ENCODE assay signal across 8 cellular contexts in the genomic region with DNA sequence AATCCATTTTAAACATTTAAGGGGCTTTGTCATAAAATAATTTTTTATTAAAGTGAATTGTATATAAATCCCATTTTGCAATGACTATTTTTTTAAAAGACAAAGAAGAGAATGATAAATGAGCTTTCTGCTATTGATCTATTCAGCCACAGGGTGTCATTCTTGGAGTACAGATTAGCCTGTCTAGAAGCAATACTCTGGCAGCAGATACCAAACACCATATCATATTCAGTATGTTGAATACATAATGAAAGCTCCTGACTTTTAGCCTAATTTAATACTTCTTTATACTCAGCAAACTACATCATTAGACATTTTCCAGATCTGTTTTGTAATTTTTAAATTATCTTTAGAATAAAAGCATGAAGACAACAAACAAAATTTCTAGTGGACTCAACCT.
A peak's percentile ranks its signal among the peaks of the same experiment; 100 is the strongest.
DNase-seq lines count a peak whose midpoint lies in the region; ATAC-seq and TF ChIP-seq lines count a peak whose summit lies in the region.

No MANE protein-coding gene starts in this region.

- TF ChIP-seq CTCF in astrocyte of the spinal cord (IDR thresholded peaks at IDR 0.05; ENCODE audit: low read depth, low read length) (peak; percentile 49), kidney epithelial cell (IDR thresholded peaks at IDR 0.05; ENCODE audit: insufficient read depth, low read length, poor library complexity, severe bottlenecking) (peak; percentile 64)

- H3K4me3 ChIP-seq in astrocyte of the spinal cord (ENCODE audit: low read depth, low read length) (no peak overlapping the region), kidney epithelial cell (ENCODE audit: low read depth, low read length) (no peak overlapping the region)

- in situ Hi-C loops in astrocyte of the spinal cord (cut with HindIII; ENCODE audit: low sequenced_read_pairs) = no loop called here

- H3K36me3 ChIP-seq in kidney epithelial cell (ENCODE audit: control insufficient read depth, insufficient read depth, low read length) = no peaks in the 10 kb centered on the region

- ATAC-seq in HG03045 (IDR thresholded peaks at IDR 0.05; ENCODE audit: unreplicated experiment) = no peak

- H3K27me3 ChIP-seq in kidney epithelial cell (ENCODE audit: control insufficient read depth, insufficient read depth, low read length) = no peaks in the 10 kb centered on the region

- DNase-seq in Daoy (ENCODE audit: low read depth) = peak; percentile 47
- peak; percentile 20 for DNase-seq in NCI-H1417 treated with DMSO at 0.1 percent for 48 hours (lab: John Stamatoyannopoulos, UW)
- peak; percentile 80 for DNase-seq in astrocyte of the spinal cord (ENCODE audit: low read depth, low spot score)
- DNase-seq in kidney epithelial cell (ENCODE audit: low read depth) = peak; percentile 26
- DNase-seq in ecto neural progenitor cell (ENCODE audit: low spot score) = no peak
- no peak for DNase-seq in activated CD4-positive, alpha-beta T cell treated with anti-CD3 and anti-CD28 coated beads, Interleukin-2, amount 50 U/mL, for 1 hour
- no peak for DNase-seq in activated effector memory CD4-positive, alpha-beta T cell treated with Interleukin-2 at 50 U/mL for 16 hours

Comparison
In these comparisons a context has a peak if more than half of its experiments do, and no peak if none do; other contexts are left out.
1. DNase-seq: peak in Daoy (single experiment), NCI-H1417 treated with DMSO at 0.1 percent for 48 hours (single experiment), astrocyte of the spinal cord (single experiment) and kidney epithelial cell (single experiment); none in ecto neural progenitor cell (single experiment), activated CD4-positive, alpha-beta T cell treated with anti-CD3 and anti-CD28 coated beads, Interleukin-2, amount 50 U/mL, for 1 hour (single experiment) and activated effector memory CD4-positive, alpha-beta T cell treated with Interleukin-2 at 50 U/mL for 16 hours (single experiment).